ENCODE assay signal across 25 cellular contexts in the genomic region with DNA sequence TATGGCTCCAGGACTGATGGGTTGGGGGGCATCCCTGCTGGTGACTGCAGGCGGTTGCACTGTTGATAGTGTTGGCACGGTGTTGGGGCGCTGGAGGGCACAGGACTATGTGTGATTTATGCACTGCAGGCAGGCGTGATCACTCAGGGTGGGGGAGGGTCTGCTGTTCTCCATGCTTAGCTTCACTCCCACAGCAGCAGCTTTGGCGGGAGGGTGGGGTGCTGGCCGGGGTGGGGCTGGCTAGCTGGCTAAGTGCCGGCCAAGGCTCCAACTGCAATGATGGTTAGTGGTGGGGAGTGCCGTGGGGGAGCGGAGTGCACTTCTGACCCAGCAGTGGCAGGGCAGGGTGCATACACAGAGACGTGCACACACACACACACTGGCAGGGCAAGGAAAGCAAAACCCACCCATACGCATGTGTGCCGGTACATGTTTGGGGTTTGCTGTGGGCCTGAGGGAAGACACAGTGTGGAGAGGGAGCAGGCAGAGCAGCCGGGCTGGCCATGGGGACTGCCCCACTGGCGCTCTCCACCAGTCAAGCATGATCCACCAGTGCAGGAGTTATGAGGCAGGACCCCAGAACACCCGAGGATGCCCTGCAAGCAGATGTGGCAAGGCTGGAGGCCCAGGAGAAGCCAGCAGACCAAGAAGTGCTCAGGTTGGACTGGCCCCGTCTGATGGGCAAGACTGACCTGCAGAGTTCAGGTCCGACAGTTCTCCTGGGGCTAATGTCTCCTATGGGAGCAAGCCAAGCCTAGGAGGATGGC. TPM values are rescaled to one million over a fixed set of nuclear protein-coding genes. Genes with fewer than 3 reads are reported as not detected.
A peak's percentile ranks its signal among the peaks of the same experiment; 100 is the strongest.
DNase-seq lines count a peak whose midpoint lies in the region; ATAC-seq, FAIRE-seq and TF ChIP-seq lines count a peak whose summit lies in the region.
"Had no signal": no experiment of that assay in that cellular context is flagged by ENCODE, and none has a peak within 500 bp of the region (broad histone marks: within the 10 kb centered on the region; RNA-seq: fewer than 3 reads in every experiment).

No MANE protein-coding gene starts in this region.

- no peak overlapping the region for H3K27ac Mint-ChIP-seq in astrocyte (ENCODE audit: unreplicated experiment)
- H3K27ac Mint-ChIP-seq: CD4-positive, alpha-beta T cell had no signal

- POLR2A ChIA-PET in HepG2 (lab: Yijun Ruan, JAX) = no interaction called here

- no peaks in the 10 kb centered on the region for H4K20me1 ChIP-seq in astrocyte (ENCODE audit: insufficient read depth, low read length)
- no peaks in the 10 kb centered on the region for H4K20me1 ChIP-seq in HepG2 (ENCODE audit: insufficient read depth, low read length)
- H4K20me1 ChIP-seq: BLaER1 had no signal

- BruUV-seq in HepG2 (replicated peaks; lab: Mats Ljungman, UMichigan) = no TSS peak

- H3K4me3 Mint-ChIP-seq in astrocyte (ENCODE audit: unreplicated experiment) = peak overlapping the region; percentile 20
- H3K4me3 Mint-ChIP-seq: CD4-positive, alpha-beta T cell had no signal

- no peaks in the 10 kb centered on the region for H3K79me2 ChIP-seq in astrocyte (ENCODE audit: insufficient read depth, low read length)
- no peaks in the 10 kb centered on the region for H3K79me2 ChIP-seq in HepG2 (ENCODE audit: insufficient read depth, low read length)

- TF ChIP-seq CTCF in heart right ventricle (IDR thresholded peaks at IDR 0.05) = no peak
- TF ChIP-seq CTCF in astrocyte (IDR thresholded peaks at IDR 0.05; ENCODE audit: insufficient read depth, low read depth, low read length) = no peak
- no peak for TF ChIP-seq CTCF in HepG2 (CRISPR knock-in tag; IDR thresholded peaks at IDR 0.05)
- TF ChIP-seq CTCF in spleen (IDR thresholded peaks at IDR 0.05 in 8 of 11, conservative IDR thresholded peaks at IDR 0.05 in 3 of 11) = no peak

- H3K9me3 ChIP-seq in heart right ventricle = peaks cover 0 to 17% (median 0%) of the 10 kb centered on the region in 11 donors
- no peaks in the 10 kb centered on the region for H3K9me3 ChIP-seq in astrocyte (ENCODE audit: insufficient read depth, low read depth, low read length)
- no peaks in the 10 kb centered on the region for H3K9me3 ChIP-seq in HepG2 (ENCODE audit: low read length)
- peaks cover 0 to 6% (median 0%) of the 10 kb centered on the region in 8 donors for H3K9me3 ChIP-seq in spleen
- H3K9me3 ChIP-seq: BLaER1, Peyer's patch had no signal

- H3K36me3 ChIP-seq in heart right ventricle (no peaks in the 10 kb centered on the region), astrocyte (ENCODE audit: insufficient read depth, low read length) (no peaks in the 10 kb centered on the region), HepG2 (replicated peaks in 1 of 2; ENCODE audit: control insufficient read depth in 1 of 2, insufficient read depth in 2 of 2, low read length in 2 of 2) (no peaks in the 10 kb centered on the region), spleen (no peaks in the 10 kb centered on the region)
- H3K36me3 ChIP-seq: BLaER1, Peyer's patch had no signal

- FAIRE-seq in astrocyte (lab: Jason Lieb, UNC) (no peak), HepG2 (lab: Jason Lieb, UNC) (no peak)

- TF ChIP-seq POLR2A in HepG2 (IDR thresholded peaks at IDR 0.05; ENCODE audit: insufficient read depth in 1 of 2, low read depth in 2 of 2, low read length in 2 of 2) = no peak
- TF ChIP-seq POLR2A in spleen (IDR thresholded peaks at IDR 0.05) = no peak

- H3K4me3 ChIP-seq in heart right ventricle (no peak overlapping the region), astrocyte (ENCODE audit: insufficient read depth, low read depth, low read length) (no peak overlapping the region), HepG2 (replicated peaks in 1 of 3; ENCODE audit: insufficient read depth in 1 of 3, low read depth in 2 of 3, low read length in 3 of 3) (no peak overlapping the region), spleen (no peak overlapping the region)
- H3K4me3 ChIP-seq: BLaER1, Peyer's patch had no signal

- H3K4me2 ChIP-seq in astrocyte (ENCODE audit: low read length) (no peak overlapping the region), HepG2 (ENCODE audit: low read depth, low read length) (no peak overlapping the region)
- H3K4me2 ChIP-seq: BLaER1 had no signal

- no peak overlapping the region for H3K27ac ChIP-seq in heart right ventricle
- H3K27ac ChIP-seq in astrocyte (ENCODE audit: low read depth, low read length) = no peak overlapping the region
- no peak overlapping the region for H3K27ac ChIP-seq in HepG2 (ENCODE audit: extremely low read length, insufficient read depth, low read length)
- H3K27ac ChIP-seq in spleen = no peak overlapping the region
- H3K27ac ChIP-seq: 22Rv1, BLaER1, Peyer's patch had no signal

- peaks cover 2% of the 10 kb centered on the region for H3K9me3 Mint-ChIP-seq in astrocyte (ENCODE audit: unreplicated experiment)

- no peak for TF ChIP-seq RAD21 in HepG2 (CRISPR knock-in tag; IDR thresholded peaks at IDR 0.05)

- intact Hi-C loops in Right ventricle myocardium inferior (cut with DNase I) = no loop called here
- intact Hi-C loops in heart right ventricle (cut with DNase I) = no loop called here
- intact Hi-C loops in HepG2 (cut with micrococcal nuclease; ENCODE audit: unreplicated experiment) = no loop called here
- intact Hi-C loops in spleen (cut with DNase I; ENCODE audit: low total_unique reads) = no loop called here

- H2AFZ ChIP-seq in astrocyte (ENCODE audit: low read depth, low read length) (no peak overlapping the region), HepG2 (ENCODE audit: low read length) (no peak overlapping the region)

- H3K27me3 Mint-ChIP-seq in astrocyte (ENCODE audit: low read depth, unreplicated experiment) = no peaks in the 10 kb centered on the region

- CTCF ChIA-PET in HepG2 (lab: Yijun Ruan, JAX; ENCODE audit: low intra/inter-chr PET ratio, low total read pairs) = no interaction called here

- H3K9ac ChIP-seq in astrocyte (ENCODE audit: low read length) = no peak overlapping the region
- no peak overlapping the region for H3K9ac ChIP-seq in HepG2 (ENCODE audit: insufficient read depth, low read depth, low read length)
- H3K9ac ChIP-seq: BLaER1 had no signal

- ATAC-seq in Right ventricle myocardium inferior = no peak
- no peak for ATAC-seq in heart right ventricle
- peak; percentile 46 for ATAC-seq in HepG2
- ATAC-seq in GM21526 (IDR thresholded peaks at IDR 0.05; ENCODE audit: low FRiP score, unreplicated experiment) = no peak

- TF ChIP-seq EP300 in HepG2 (IDR thresholded peaks at IDR 0.05; ENCODE audit: low read depth in 2 of 2, low read length in 2 of 2) (no peak), HepG2 (CRISPR knock-in tag; IDR thresholded peaks at IDR 0.05; ENCODE audit: borderline replicate concordance) (no peak)

- DNase-seq in Right ventricle myocardium inferior (ENCODE audit: missing footprints) (peak; percentile 67), heart right ventricle (no peak), astrocyte (ENCODE audit: low read depth) (no peak), HepG2 (ENCODE audit: low spot score) (no peak), spleen (peak; percentile 56), NCI-H1417 (lab: John Stamatoyannopoulos, UW) (no peak), retina (no peak)
- DNase-seq: ACHN, COR-L47, DMS 273 treated with DMSO at 0.1 percent for 48 hours, DMS79 treated with DMSO at 0.1 percent for 48 hours, H7, KG1, NCI-H1092, NCI-H146, NCI-H2029, NCI-H226, NCI-H510A treated with DMSO at 0.1 percent for 48 hours, NCI-H774, Peyer's patch, SHP77 had no signal

- in situ Hi-C loops in HepG2 (cut with HindIII; ENCODE audit: extremely low pct_ligation_motif_present, low pct_unique_long_range_greater_than_20kb) = no loop called here

- no peaks in the 10 kb centered on the region for H3K27me3 ChIP-seq in heart right ventricle
- no peaks in the 10 kb centered on the region for H3K27me3 ChIP-seq in astrocyte (ENCODE audit: insufficient read depth, low read length)
- H3K27me3 ChIP-seq in HepG2 (ENCODE audit: control insufficient read depth in 1 of 2, insufficient read depth in 2 of 2, low read length in 2 of 2) = peaks cover 0 to 4% of the 10 kb centered on the region in 2 experiments; a peak in 1 of 5 replicates
- no peaks in the 10 kb centered on the region for H3K27me3 ChIP-seq in spleen (replicated peaks in 1 of 7)
- H3K27me3 ChIP-seq: BLaER1, Peyer's patch had no signal

- no peaks in the 10 kb centered on the region for H3K4me1 Mint-ChIP-seq in astrocyte (ENCODE audit: low read depth, unreplicated experiment)

- H3K4me1 ChIP-seq in heart right ventricle (no peaks in the 10 kb centered on the region), astrocyte (ENCODE audit: insufficient read depth, low read length) (no peaks in the 10 kb centered on the region), HepG2 (ENCODE audit: insufficient read depth, low read length) (no peaks in the 10 kb centered on the region), spleen (no peaks in the 10 kb centered on the region)
- H3K4me1 ChIP-seq: BLaER1, Peyer's patch had no signal

- H3K36me3 Mint-ChIP-seq in astrocyte (ENCODE audit: low read depth, unreplicated experiment) = no peaks in the 10 kb centered on the region

- WGBS in heart right ventricle, 2 donors = 92 to 93% methylated on average over 17 of the region's 17 CpGs
- WGBS in HepG2 (ENCODE audit: low lambda C conversion rate) = 20% methylated on average over 3 of the region's 17 CpGs
- whole genome bisulfite sequencing in spleen, 5 donors = 89 to 94% (median 90%) methylated on average over 17 of the region's 17 CpGs

RNA-seq across cellular contexts. Expression of a gene that starts 16.5 kb away (rescaled TPM):
- total RNA-seq in Right ventricle myocardium inferior (44.6 TPM), heart right ventricle (10 to 100 TPM; 12.5 to 44.2 (median 25.0) TPM), astrocyte (0.26 and 0.43 TPM in 2 replicates), HepG2 (2016; rRNA removed; fragmentation: Illumina TruSeq; extraction: Trizol) (not detected in 2 replicates), spleen (1 to 10 TPM; 1.3 to 9.0 (median 2.2) TPM)
- polyA plus RNA-seq in heart right ventricle (10 to 100 TPM in 1 of 2 donors, 1 to 10 TPM in 1; 9.4 to 12.6 TPM), HepG2 (2011; rRNA removed) (not detected in 2 replicates), spleen (1 to 10 TPM; 1.0 to 1.5 (median 1.2) TPM)
- not detected in 2 replicates for total RNA-seq in HepG2 (2016; cell fraction: cytosol; rRNA removed; fragmentation: Illumina TruSeq; extraction: Trizol; ENCODE audit: low read depth)
- total RNA-seq in HepG2 (2016; cell fraction: insoluble cytoplasmic fraction; rRNA removed; fragmentation: Illumina TruSeq; extraction: Trizol) = not detected in 2 replicates
- total RNA-seq in HepG2 (2016; cell fraction: membrane; rRNA removed; fragmentation: Illumina TruSeq; extraction: Trizol) = not detected in 2 replicates
- total RNA-seq in HepG2 (2016; cell fraction: nucleus; rRNA removed; fragmentation: Illumina TruSeq; extraction: Trizol) = 0.22 TPM in 1 of 2 replicates, not detected in the other
- polyA plus RNA-seq in HepG2 (2011; cell fraction: cytosol; rRNA removed) = not detected in 2 replicates
- not detected in 2 replicates for polyA plus RNA-seq in HepG2 (2011; cell fraction: nucleus; rRNA removed)
- polyA plus RNA-seq in HepG2 (2012) = not detected in 2 replicates
- polyA plus RNA-seq in HepG2 (2016; cell fraction: cytosol; fragmentation: Illumina TruSeq; extraction: Trizol; ENCODE audit: low read depth) = not detected in 2 replicates
- polyA plus RNA-seq in HepG2 (2016; cell fraction: insoluble cytoplasmic fraction; fragmentation: Illumina TruSeq; extraction: Trizol; ENCODE audit: low read depth) = not detected in 2 replicates
- not detected in 2 replicates for polyA plus RNA-seq in HepG2 (2016; cell fraction: membrane; fragmentation: Illumina TruSeq; extraction: Trizol; ENCODE audit: low read depth)
- not detected in 2 replicates for polyA plus RNA-seq in HepG2 (2016; cell fraction: nucleus; fragmentation: Illumina TruSeq; extraction: Trizol; ENCODE audit: insufficient read depth, low read depth)
- polyA minus RNA-seq in HepG2 (2011; rRNA and poly(A)+ RNA removed; ENCODE audit: low replicate concordance) = 9.1 TPM in 1 of 2 replicates, not detected in the other
- polyA minus RNA-seq in HepG2 (2011; cell fraction: cytosol; rRNA and poly(A)+ RNA removed) = not detected in 2 replicates
- 0.25 TPM in 1 of 2 replicates, not detected in the other for polyA minus RNA-seq in HepG2 (2011; cell fraction: nucleus; rRNA and poly(A)+ RNA removed)
- total RNA-seq: CD4-positive, alpha-beta T cell; H7 had no signal

Comparison
In these comparisons a context has a peak if more than half of its experiments do, and no peak if none do; other contexts are left out.
1. DNase-seq: peak in Right ventricle myocardium inferior (single experiment) and spleen (single experiment); none in heart right ventricle (0 of 2), astrocyte (single experiment), HepG2 (single experiment), NCI-H1417 (0 of 3) and retina (single experiment).